Comparison of ENCODE assay signal across 8 cellular contexts in the genomic region with DNA sequence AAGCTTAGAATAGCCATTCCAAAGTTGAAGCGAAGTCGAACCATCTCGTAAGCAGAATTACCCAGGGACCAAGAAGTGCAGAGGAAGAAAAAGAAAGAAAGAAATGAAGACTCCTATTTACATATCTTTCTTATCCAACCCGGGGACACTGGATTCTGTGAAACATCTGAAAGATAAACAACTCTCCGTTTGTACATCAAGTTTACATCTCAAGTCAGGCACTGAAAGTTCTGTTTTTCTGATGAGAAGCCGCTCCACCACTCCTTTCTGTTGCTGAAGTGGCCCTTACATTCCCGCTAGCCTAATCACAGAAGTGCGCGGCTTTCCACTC. TPM values are rescaled to one million over a fixed set of nuclear protein-coding genes. Genes with fewer than 3 reads are reported as not detected.
DNase-seq lines count a peak whose midpoint lies in the region; ATAC-seq, FAIRE-seq and TF ChIP-seq lines count a peak whose summit lies in the region.

No MANE protein-coding gene starts in this region.

- WGBS in small intestine, 3 donors: 0% methylated on average over 9 of the region's 9 CpGs

- H3K27ac ChIP-seq in small intestine (ENCODE audit: low read depth in 1 of 2, low read length in 1 of 2): peak overlapping the region; percentile 98 to 100

- H3K27me3 ChIP-seq in H7 (ENCODE audit: control insufficient read depth, insufficient read depth, low read length) (no peaks in the 10 kb centered on the region), small intestine (ENCODE audit: control insufficient read depth in 2 of 2, insufficient read depth in 2 of 2, low read length in 2 of 2) (no peaks in the 10 kb centered on the region)

- CTCF ChIA-PET in WTC11 (lab: Charles Lee): interaction anchor here (1.0 to 1.5 kb wide), 3 partner anchors 10 to 199 kb away, joined by 3 to 13 read pairs (median 4); no protein-coding TSS in a partner anchor

- H3K9me3 Mint-ChIP-seq in WTC11 (no peaks in the 10 kb centered on the region), glutamatergic neuron (ENCODE audit: unreplicated experiment) (no peaks in the 10 kb centered on the region)

- H3K36me3 ChIP-seq in H7 (replicated peaks; ENCODE audit: control insufficient read depth, insufficient read depth, low read length) (0 out of 2 replicates have a peak, but pooled peaks cover under 1% of the 10 kb centered on the region), small intestine (ENCODE audit: control insufficient read depth in 2 of 2, insufficient read depth in 2 of 2, low read length in 2 of 2) (peaks cover 0 to 3% of the 10 kb centered on the region in 2 donors)

- DNase-seq in H7: no peak
- no peak for DNase-seq in WTC11 (ENCODE audit: low spot score)
- no peak for DNase-seq in glutamatergic neuron
- DNase-seq in small intestine: no peak
- DNase-seq in T1000 (lab: John Stamatoyannopoulos, UW): no peak
- no peak for DNase-seq in NCI-H1417 (lab: John Stamatoyannopoulos, UW)

- peaks cover 32% of the 10 kb centered on the region for H3K4me1 Mint-ChIP-seq in WTC11
- peaks cover 5% of the 10 kb centered on the region for H3K4me1 Mint-ChIP-seq in glutamatergic neuron (ENCODE audit: low read depth, unreplicated experiment)

- ATAC-seq in WTC11 (no peak), HG03460 (IDR thresholded peaks at IDR 0.05; ENCODE audit: unreplicated experiment) (no peak), HG03521 (IDR thresholded peaks at IDR 0.05; ENCODE audit: unreplicated experiment) (no peak)

- H3K4me3 ChIP-seq in H7 (ENCODE audit: insufficient read depth, low read depth, low read length) (peak overlapping the region; percentile 59), small intestine (ENCODE audit: low read depth in 1 of 2, low read length in 2 of 2) (peak overlapping the region; percentile 63 to 68)

- H3K27ac Mint-ChIP-seq in WTC11 (peak overlapping the region; percentile 100), glutamatergic neuron (ENCODE audit: unreplicated experiment) (peak overlapping the region; percentile 95)

- no peaks in the 10 kb centered on the region for H3K9me3 ChIP-seq in small intestine (ENCODE audit: control insufficient read depth, low read depth)

- peaks cover 11% of the 10 kb centered on the region; the same call in 1 of the 2 replicates for H3K36me3 Mint-ChIP-seq in WTC11
- no peaks in the 10 kb centered on the region for H3K36me3 Mint-ChIP-seq in glutamatergic neuron (ENCODE audit: unreplicated experiment)

- H3K27me3 Mint-ChIP-seq in WTC11 (ENCODE audit: low read depth): no peaks in the 10 kb centered on the region
- H3K27me3 Mint-ChIP-seq in glutamatergic neuron (ENCODE audit: unreplicated experiment): no peaks in the 10 kb centered on the region

- POLR2A ChIA-PET in WTC11 (lab: Charles Lee): interaction anchor here (1.0 kb wide), 2 partner anchors 112 to 185 kb away, joined by 3 to 7 read pairs; no protein-coding TSS in a partner anchor

- FAIRE-seq in small intestine (lab: Jason Lieb, UNC): no peak

- no peak for TF ChIP-seq CTCF in WTC11 (IDR thresholded peaks at IDR 0.05)
- no peak for TF ChIP-seq CTCF in glutamatergic neuron (IDR thresholded peaks at IDR 0.05; ENCODE audit: partially characterized antibody, unreplicated experiment)

- H3K4me3 Mint-ChIP-seq in WTC11: peak overlapping the region; percentile 97
- H3K4me3 Mint-ChIP-seq in glutamatergic neuron (ENCODE audit: unreplicated experiment): peak overlapping the region; percentile 94

- H3K4me1 ChIP-seq in small intestine (ENCODE audit: control insufficient read depth in 2 of 2, insufficient read depth in 1 of 2, low read depth in 1 of 2, low read length in 1 of 2): peaks cover 0 to 8% of the 10 kb centered on the region in 2 donors

TF ChIP-seq in WTC11, 78 proteins besides CTCF, POLR2A, EP300 and RAD21:
- TF ChIP-seq TP53 (CRISPR knock-in tag; IDR thresholded peaks at IDR 0.05): no peak
- TF ChIP-seq ZNF423 (CRISPR knock-in tag; IDR thresholded peaks at IDR 0.05): no peak
- TF ChIP-seq SOX15 (CRISPR knock-in tag; IDR thresholded peaks at IDR 0.05): no peak

RNA-seq across cellular contexts. Expression of gene GANC, which starts 0.3 kb away (rescaled TPM):
- 10.8 and 11.2 TPM in 2 replicates for total RNA-seq in H7 (2014; rRNA removed; shearing (Covaris generic))
- 18.5 to 20.5 TPM (median 19.6 TPM) in 3 replicates for total RNA-seq in WTC11 (2021)
- 17.8 TPM for total RNA-seq in glutamatergic neuron (ENCODE audit: unreplicated experiment)
- polyA plus RNA-seq in small intestine: 10 to 100 TPM in 2 of 3 donors, 1 to 10 TPM in 1; 5.1 to 11.9 (median 10.4) TPM

RNA-seq across cellular contexts. Expression of gene TMEM87A, which starts 0.5 kb away (rescaled TPM):
- 25.2 and 29.8 TPM in 2 replicates for total RNA-seq in H7 (2014; rRNA removed; shearing (Covaris generic))
- total RNA-seq in WTC11 (2021): 28.6 to 32.4 TPM (median 30.5 TPM) in 3 replicates
- 41.1 TPM for total RNA-seq in glutamatergic neuron (ENCODE audit: unreplicated experiment)
- polyA plus RNA-seq in small intestine: 10 to 100 TPM; 10.5 to 30.8 (median 17.7) TPM
